ENCODE assay signal across 8 cellular contexts in genomic region chr17:9432121-9432866, GRCh38.
DNase-seq lines count a peak whose midpoint lies in the region; ATAC-seq and TF ChIP-seq lines count a peak whose summit lies in the region.

No MANE protein-coding gene starts in this region.

- ATAC-seq in GM21529 (IDR thresholded peaks at IDR 0.05; ENCODE audit: unreplicated experiment): peak; percentile 67
- no peak for ATAC-seq in GM18519 (IDR thresholded peaks at IDR 0.05; ENCODE audit: low FRiP score, unreplicated experiment)
- ATAC-seq in HG02870 (IDR thresholded peaks at IDR 0.05; ENCODE audit: unreplicated experiment): no peak

- H3K4me3 ChIP-seq in GM06990 (replicated peaks; ENCODE audit: low read depth, low read length): no peak overlapping the region

- no peaks in the 10 kb centered on the region for H3K36me3 ChIP-seq in GM06990 (ENCODE audit: control insufficient read depth, insufficient read depth, low read length)

- no peak for TF ChIP-seq CTCF in GM06990 (IDR thresholded peaks at IDR 0.05; ENCODE audit: insufficient read depth, low read length, poor library complexity, severe bottlenecking)

- H3K27me3 ChIP-seq in GM06990 (replicated peaks; ENCODE audit: control insufficient read depth, insufficient read depth, low read length): no peaks in the 10 kb centered on the region

- DNase-seq in GM06990 (ENCODE audit: extremely low read depth, insufficient read length): peak; percentile 30
- peak; percentile 41 for DNase-seq in RPMI8226
- peak; percentile 56 for DNase-seq in myocyte (ENCODE audit: low read depth)
- DNase-seq in activated CD8-positive, alpha-beta memory T cell treated with anti-CD3 and anti-CD28 coated beads, Interleukin-2, amount 50 U/mL, for 4 hours: no peak
- DNase-seq in dedifferentiated amniotic fluid mesenchymal stem cell (ENCODE audit: extremely low spot score): no peak

Comparison
In these comparisons a context has a peak if more than half of its experiments do, and no peak if none do; other contexts are left out.
1. DNase-seq: peak in GM06990 (single experiment), RPMI8226 (single experiment) and myocyte (single experiment); none in activated CD8-positive, alpha-beta memory T cell treated with anti-CD3 and anti-CD28 coated beads, Interleukin-2, amount 50 U/mL, for 4 hours (single experiment) and dedifferentiated amniotic fluid mesenchymal stem cell (single experiment).